ENCODE assay signal across 8 cellular contexts in genomic region chr6:121334299-121335104, GRCh38. TPM values are rescaled to one million over a fixed set of nuclear protein-coding genes. Genes with fewer than 3 reads are reported as not detected.
A peak's percentile ranks its signal among the peaks of the same experiment; 100 is the strongest.
DNase-seq lines count a peak whose midpoint lies in the region; ATAC-seq and TF ChIP-seq lines count a peak whose summit lies in the region.

TSS of gene TBC1D32 (minus strand) at chr6:121334480. CDS start at chr6:121334430, 50 bp downstream.

- TF ChIP-seq CTCF in IMR-90 (conservative IDR thresholded peaks at IDR 0.05; ENCODE audit: low read depth, low read length), result no peak

- H4K91ac ChIP-seq in IMR-90 (ENCODE audit: insufficient read depth, low read depth, low read length), result peak within 1 kb of the TSS; percentile 95

- peak within 1 kb of the TSS; percentile 99 for H3K4ac ChIP-seq in IMR-90 (ENCODE audit: low read depth, low read length)

- H3K4me2 ChIP-seq in IMR-90 (ENCODE audit: low read depth, low read length), result peak within 1 kb of the TSS; percentile 82

- peak within 1 kb of the TSS; percentile 100 for H3K23ac ChIP-seq in IMR-90 (ENCODE audit: low read depth, low read length)

- peak within 1 kb of the TSS; percentile 90 for H3K9ac ChIP-seq in IMR-90 (ENCODE audit: low read depth, low read length)

- peaks cover 4 to 6% of the 10 kb centered on the region in 2 experiments; a peak in 3 of 4 replicates for H3K79me1 ChIP-seq in IMR-90 (ENCODE audit: low read depth in 1 of 2, low read length in 2 of 2)

- 2% methylated on average over 11 of the region's 52 CpGs; no CpG with 5 or more reads in 1 of the 2 experiments for WGBS in IMR-90 (ENCODE audit: extremely low coverage in 2 of 2, insufficient read length in 1 of 2), 2 experiments

- peak within 1 kb of the TSS; percentile 98 for H3K56ac ChIP-seq in IMR-90 (ENCODE audit: extremely low read depth, insufficient read depth, low read length)

- in situ Hi-C loops in IMR-90 (cut with MboI; ENCODE audit: low sequenced_read_pairs), result no loop called here

- peak within 1 kb of the TSS; percentile 92 for H2BK5ac ChIP-seq in IMR-90 (ENCODE audit: low read depth, low read length, poor library complexity, severe bottlenecking)

- peak within 1 kb of the TSS; percentile 92 for H2BK20ac ChIP-seq in IMR-90 (ENCODE audit: low read depth, low read length)

- peak; percentile 88 for TF ChIP-seq POLR2A in IMR-90 (IDR thresholded peaks at IDR 0.05; ENCODE audit: low read depth, low read length)

- H2BK120ac ChIP-seq in IMR-90 (ENCODE audit: low read depth, low read length), result peak within 1 kb of the TSS; percentile 98

- H2BK15ac ChIP-seq in IMR-90 (ENCODE audit: low read depth, low read length), result peak within 1 kb of the TSS; percentile 93

- intact Hi-C loops in IMR-90 (cut with micrococcal nuclease), result loop anchor here (10.0 kb wide), 1 partner anchor 1990 kb away; the partner anchor contains the start of gene MAN1A1

- peak within 1 kb of the TSS; percentile 99 for H2AFZ ChIP-seq in IMR-90 (replicated peaks; ENCODE audit: low read length, poor library complexity)

- peak; percentile 90 for DNase-seq in DMS114 treated with DMSO at 0.1 percent for 48 hours (lab: John Stamatoyannopoulos, UW; ENCODE audit: unreplicated experiment)
- peak; percentile 88 for DNase-seq in IMR-90
- peak; percentile 97 for DNase-seq in OCI-M1 (lab: John Stamatoyannopoulos, UW)
- peak; percentile 78 for DNase-seq in activated T-cell treated with anti-CD3 and anti-CD28 coated beads for 4 hours
- DNase-seq in epithelial cell of prostate (ENCODE audit: low read depth, low spot score), result peak; percentile 31
- peak; percentile 77 to 84 for DNase-seq in stimulated activated CD8-positive, alpha-beta memory T cell treated with anti-CD3 and anti-CD28 coated beads, Interleukin-2, amount 100 ng/mL, for 48 hours (ENCODE audit: low read depth in 2 of 2)

- peak within 1 kb of the TSS; percentile 47 for H2AK9ac ChIP-seq in IMR-90 (replicated peaks; ENCODE audit: low read depth, low read length, poor library complexity)

- H3K4me3 ChIP-seq in IMR-90 (ENCODE audit: insufficient read depth, low read depth, low read length) (peak within 1 kb of the TSS; percentile 71), mononuclear cell (ENCODE audit: low read length) (peak within 1 kb of the TSS; percentile 64)

- H3K9me3 ChIP-seq in IMR-90 (ENCODE audit: control insufficient read depth, insufficient read depth, low read length) (no peaks in the 10 kb centered on the region), mononuclear cell (ENCODE audit: low read depth, low read length) (no peaks in the 10 kb centered on the region)

- ATAC-seq in GM21529 (IDR thresholded peaks at IDR 0.05; ENCODE audit: unreplicated experiment), result peak; percentile 91
- peak; percentile 99 for ATAC-seq in IMR-90 (ENCODE audit: low read depth)

- peak within 1 kb of the TSS; percentile 92 for H3K18ac ChIP-seq in IMR-90 (ENCODE audit: low read depth, low read length)

- H4K20me1 ChIP-seq in IMR-90 (ENCODE audit: insufficient read depth, low read length), result no peaks in the 10 kb centered on the region

- H3K27me3 ChIP-seq in IMR-90 (ENCODE audit: control insufficient read depth, insufficient read depth, low read length) (no peaks in the 10 kb centered on the region), mononuclear cell (ENCODE audit: insufficient read depth, low read length) (no peaks in the 10 kb centered on the region)

- POLR2A ChIA-PET in IMR-90 (lab: Charles Lee; ENCODE audit: unreplicated experiment), result interaction anchor here (0.5 to 0.6 kb wide), 2 partner anchors 356 to 931 kb away, joined by 3 to 4 read pairs; no protein-coding TSS in a partner anchor

- H2AK5ac ChIP-seq in IMR-90 (ENCODE audit: low read depth, low read length), result peak within 1 kb of the TSS; percentile 24; the same call in 1 of the 2 replicates

- peak within 1 kb of the TSS; percentile 94 for H4K5ac ChIP-seq in IMR-90 (ENCODE audit: low read depth, low read length)

- no peaks in the 10 kb centered on the region for H3K36me3 ChIP-seq in IMR-90 (ENCODE audit: control insufficient read depth, insufficient read depth, low read length)

- no peaks in the 10 kb centered on the region for H3K4me1 ChIP-seq in IMR-90 (ENCODE audit: control insufficient read depth, insufficient read depth, low read length)
- peaks cover 11% of the 10 kb centered on the region for H3K4me1 ChIP-seq in mononuclear cell (ENCODE audit: insufficient read depth, low read length)

- dilution Hi-C loops in IMR-90 (cut with HindIII; ENCODE audit: low sequenced_read_pairs, unreplicated experiment), result no loop called here

- peak within 1 kb of the TSS; percentile 100 for H3K14ac ChIP-seq in IMR-90 (replicated peaks; ENCODE audit: low read depth, low read length)

- CTCF ChIA-PET in IMR-90 (lab: Yijun Ruan, JAX), result no interaction called here

- no peaks in the 10 kb centered on the region for H3K9me1 ChIP-seq in IMR-90 (ENCODE audit: insufficient read depth, low read length)

- TSS peak; percentile 67 for BruUV-seq in IMR-90 (replicated peaks; lab: Mats Ljungman, UMichigan)

- TF ChIP-seq RAD21 in IMR-90 (IDR thresholded peaks at IDR 0.05; ENCODE audit: low read length), result no peak

- H3K27ac ChIP-seq in IMR-90 (ENCODE audit: insufficient read depth, low read length) (peak within 1 kb of the TSS; percentile 93), epithelial cell of prostate (peak within 1 kb of the TSS; percentile 81)

- H4K8ac ChIP-seq in IMR-90 (ENCODE audit: low read depth in 2 of 2, low read length in 2 of 2), result peak within 1 kb of the TSS; percentile 98 to 99

TF ChIP-seq in IMR-90, 13 proteins besides CTCF, POLR2A, EP300 and RAD21:
- no peak for TF ChIP-seq RCOR1 (IDR thresholded peaks at IDR 0.05; ENCODE audit: insufficient replicate concordance, low read length)
- TF ChIP-seq FOS (IDR thresholded peaks at IDR 0.05; ENCODE audit: low read depth, low read length), result no peak
- no peak for TF ChIP-seq SMC3 (IDR thresholded peaks at IDR 0.05; ENCODE audit: low read depth, low read length)
- TF ChIP-seq RFX5 (IDR thresholded peaks at IDR 0.05; ENCODE audit: low read depth, low read length), result no peak
- TF ChIP-seq CEBPB (IDR thresholded peaks at IDR 0.05; ENCODE audit: low read depth, low read length), result no peak
- TF ChIP-seq USF2 (IDR thresholded peaks at IDR 0.05; ENCODE audit: low read depth, low read length), result no peak
- TF ChIP-seq MXI1 (IDR thresholded peaks at IDR 0.05; ENCODE audit: borderline replicate concordance, low read depth, low read length), result peak; percentile 71; the same call in 1 of the 2 replicates
- peak; percentile 53; the same call in 1 of the 2 replicates for TF ChIP-seq CHD1 (IDR thresholded peaks at IDR 0.05; ENCODE audit: low read depth, low read length)
- peak; percentile 42; the same call in 1 of the 2 replicates for TF ChIP-seq MAZ (IDR thresholded peaks at IDR 0.05; ENCODE audit: borderline replicate concordance, low read depth, low read length)
- no peak for TF ChIP-seq NFE2L2 (IDR thresholded peaks at IDR 0.05; ENCODE audit: low read depth, low read length)
- TF ChIP-seq MAFK (IDR thresholded peaks at IDR 0.05; ENCODE audit: low read depth, low read length), result no peak
- TF ChIP-seq ELK1 (IDR thresholded peaks at IDR 0.05; ENCODE audit: borderline replicate concordance, low read depth, low read length), result no peak
- peak; percentile 42; the same call in 1 of the 2 replicates for TF ChIP-seq BHLHE40 (IDR thresholded peaks at IDR 0.05; ENCODE audit: low read depth, low read length)

RNA-seq across cellular contexts. Expression of gene TBC1D32, which starts in this region (rescaled TPM):
- total RNA-seq in IMR-90 (2012; rRNA removed), result 7.2 and 9.7 TPM in 2 replicates
- polyA plus RNA-seq in IMR-90 (2012; rRNA removed), result 2.6 and 3.0 TPM in 2 replicates
- 0.62 and 1.0 TPM in 2 replicates for polyA plus RNA-seq in IMR-90 (2012; cell fraction: cytosol; rRNA removed)
- polyA plus RNA-seq in IMR-90 (2012; cell fraction: nucleus; rRNA removed; ENCODE audit: low replicate concordance), result 1.5 and 23.2 TPM in 2 replicates
- total RNA-seq in mononuclear cell, result 13.4 TPM

Comparison
In these comparisons a context has a peak if more than half of its experiments do, and no peak if none do; other contexts are left out.
1. Peak in every context shown above with its lines: DNase-seq, ATAC-seq, H3K4me3 ChIP-seq and H3K27ac ChIP-seq.
2. DNase-seq: peak in every context shown above with its lines; median percentile 97 in OCI-M1; 90 in DMS114 treated with DMSO at 0.1 percent for 48 hours; 88 in IMR-90; 80 in stimulated activated CD8-positive, alpha-beta memory T cell treated with anti-CD3 and anti-CD28 coated beads, Interleukin-2, amount 100 ng/mL, for 48 hours; 78 in activated T-cell treated with anti-CD3 and anti-CD28 coated beads for 4 hours; 31 in epithelial cell of prostate.